Comparison of ENCODE assay signal across 17 cellular contexts in the genomic region with DNA sequence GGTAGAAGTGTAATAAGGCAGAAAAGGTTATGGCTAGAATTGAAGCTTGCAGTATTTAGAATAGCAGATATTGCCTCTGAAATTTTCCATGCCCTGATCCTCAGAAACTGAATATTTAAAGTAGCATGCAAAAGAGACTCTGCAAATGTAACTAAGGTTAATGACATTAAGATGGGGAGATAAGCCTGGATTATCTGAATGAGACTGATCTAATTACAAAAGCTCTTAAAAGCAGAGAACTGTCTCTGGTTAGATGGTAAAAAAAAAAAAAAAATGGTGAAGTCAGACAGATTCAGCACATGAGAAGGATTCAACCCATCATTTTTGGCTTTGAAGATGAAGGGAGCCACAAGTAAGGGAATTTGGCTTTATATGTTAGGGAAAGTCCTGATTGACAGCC.
DNase-seq lines count a peak whose midpoint lies in the region; TF ChIP-seq lines count a peak whose summit lies in the region.
"Had no signal": no experiment of that assay in that cellular context is flagged by ENCODE, and none has a peak within 500 bp of the region (broad histone marks: within the 10 kb centered on the region; RNA-seq: fewer than 3 reads in every experiment).

No MANE protein-coding gene starts in this region.

- no peak overlapping the region for H3K4me3 Mint-ChIP-seq in endodermal cell
- H3K4me3 Mint-ChIP-seq: CD4-positive, CD25-positive, alpha-beta regulatory T cell; CD8-positive, alpha-beta T cell; H9 had no signal

- H3K4me1 Mint-ChIP-seq in endodermal cell, result peaks cover 5% of the 10 kb centered on the region
- H3K4me1 Mint-ChIP-seq: CD4-positive, CD25-positive, alpha-beta regulatory T cell; H9 had no signal

- H3K27me3 ChIP-seq in endodermal cell (ENCODE audit: control insufficient read depth, insufficient read depth, low read length, poor library complexity, severe bottlenecking) (no peaks in the 10 kb centered on the region), A673 (replicated peaks; ENCODE audit: insufficient read depth, low read depth, low read length, poor library complexity) (no peaks in the 10 kb centered on the region), spleen (replicated peaks in 1 of 7) (no peaks in the 10 kb centered on the region)

- TF ChIP-seq CTCF in endodermal cell (conservative IDR thresholded peaks at IDR 0.05) (no peak), A673 (conservative IDR thresholded peaks at IDR 0.05; ENCODE audit: low read depth, low read length) (no peak), spleen (IDR thresholded peaks at IDR 0.05 in 8 of 11, conservative IDR thresholded peaks at IDR 0.05 in 3 of 11) (no peak)

- peaks cover 15% of the 10 kb centered on the region for H3K9me3 ChIP-seq in endodermal cell (ENCODE audit: control insufficient read depth, low read length)
- peaks cover 3% of the 10 kb centered on the region for H3K9me3 ChIP-seq in A673 (ENCODE audit: low read depth, low read length, poor library complexity, severe bottlenecking)
- peaks cover 0 to 11% (median 3%) of the 10 kb centered on the region in 8 donors for H3K9me3 ChIP-seq in spleen
- H3K9me3 ChIP-seq: Caco-2 had no signal

- H3K9me3 Mint-ChIP-seq in endodermal cell, result peaks cover 1% of the 10 kb centered on the region

- peaks cover 3% of the 10 kb centered on the region for H3K4me1 ChIP-seq in endodermal cell (ENCODE audit: control insufficient read depth, insufficient read depth, low read length)
- no peaks in the 10 kb centered on the region for H3K4me1 ChIP-seq in A673 (ENCODE audit: insufficient read depth, low read length, poor library complexity, severe bottlenecking)
- H3K4me1 ChIP-seq in spleen, result no peaks in the 10 kb centered on the region
- H3K4me1 ChIP-seq: Caco-2 had no signal

- BruUV-seq in A673 (replicated peaks; lab: Mats Ljungman, UMichigan), result no TSS peak

- peaks cover 4% of the 10 kb centered on the region for H3K27me3 Mint-ChIP-seq in endodermal cell (ENCODE audit: insufficient read depth)

- no peaks in the 10 kb centered on the region for H3K36me3 ChIP-seq in endodermal cell (ENCODE audit: control insufficient read depth, insufficient read depth, low read length)
- no peaks in the 10 kb centered on the region for H3K36me3 ChIP-seq in A673 (ENCODE audit: insufficient read depth, low read length, poor library complexity, severe bottlenecking)
- H3K36me3 ChIP-seq in spleen, result no peaks in the 10 kb centered on the region

- no peaks in the 10 kb centered on the region for H3K36me3 Mint-ChIP-seq in endodermal cell (ENCODE audit: low read depth)
- H3K36me3 Mint-ChIP-seq: CD4-positive, CD25-positive, alpha-beta regulatory T cell; CD8-positive, alpha-beta T cell had no signal

- intact Hi-C loops in A673 (cut with micrococcal nuclease; ENCODE audit: unreplicated experiment) (no loop called here), spleen (cut with DNase I; ENCODE audit: low total_unique reads) (no loop called here)

- no peak overlapping the region for H3K27ac ChIP-seq in endodermal cell (ENCODE audit: low read depth, low read length)
- no peak overlapping the region for H3K27ac ChIP-seq in A673 (ENCODE audit: low read depth, low read length, poor library complexity, severe bottlenecking)
- no peak overlapping the region for H3K27ac ChIP-seq in spleen
- H3K27ac ChIP-seq: C4-2B, GM23248 had no signal

- DNase-seq in NCI-H526 treated with DMSO at 0.1 percent for 48 hours (lab: John Stamatoyannopoulos, UW), result peak; percentile 64
- peak; percentile 98 for DNase-seq in SK-N-DZ (ENCODE audit: low spot score)
- no peak for DNase-seq in endodermal cell
- no peak for DNase-seq in A673 (ENCODE audit: low spot score)
- DNase-seq in AG20443 (ENCODE audit: low spot score), result no peak
- DNase-seq in spleen, result no peak
- DNase-seq: Caco-2; CD4-positive, CD25-positive, alpha-beta regulatory T cell; CD8-positive, alpha-beta T cell; DMS 273 treated with DMSO at 0.1 percent for 48 hours; DMS79; EL; GDM1; GM23248; H9 had no signal

- H3K4me3 ChIP-seq in endodermal cell (ENCODE audit: low read length) (peak overlapping the region; percentile 4), A673 (ENCODE audit: low read depth, low read length, poor library complexity, severe bottlenecking) (no peak overlapping the region), spleen (no peak overlapping the region)
- H3K4me3 ChIP-seq: GM12878, GM23248 had no signal

- no peak for TF ChIP-seq POLR2A in spleen (IDR thresholded peaks at IDR 0.05)

- H3K27ac Mint-ChIP-seq in endodermal cell, result no peak overlapping the region
- H3K27ac Mint-ChIP-seq: CD4-positive, CD25-positive, alpha-beta regulatory T cell; CD8-positive, alpha-beta T cell; H9 had no signal

- POLR2A ChIA-PET in A673 (lab: Charles Lee; ENCODE audit: low non-redundant PET), result no interaction called here

- CTCF ChIA-PET in A673 (lab: Charles Lee), result no interaction called here

- H3K9ac ChIP-seq in endodermal cell (ENCODE audit: extremely low read depth, low read length, poor library complexity, severe bottlenecking), result no peak overlapping the region
- H3K9ac ChIP-seq: GM23248 had no signal

Comparison
In these comparisons a context has a peak if more than half of its experiments do, and no peak if none do; other contexts are left out.
1. DNase-seq: peak in NCI-H526 treated with DMSO at 0.1 percent for 48 hours (single experiment) and SK-N-DZ (single experiment); none in endodermal cell (single experiment), A673 (single experiment), AG20443 (single experiment) and spleen (single experiment).